In the genomic region with DNA sequence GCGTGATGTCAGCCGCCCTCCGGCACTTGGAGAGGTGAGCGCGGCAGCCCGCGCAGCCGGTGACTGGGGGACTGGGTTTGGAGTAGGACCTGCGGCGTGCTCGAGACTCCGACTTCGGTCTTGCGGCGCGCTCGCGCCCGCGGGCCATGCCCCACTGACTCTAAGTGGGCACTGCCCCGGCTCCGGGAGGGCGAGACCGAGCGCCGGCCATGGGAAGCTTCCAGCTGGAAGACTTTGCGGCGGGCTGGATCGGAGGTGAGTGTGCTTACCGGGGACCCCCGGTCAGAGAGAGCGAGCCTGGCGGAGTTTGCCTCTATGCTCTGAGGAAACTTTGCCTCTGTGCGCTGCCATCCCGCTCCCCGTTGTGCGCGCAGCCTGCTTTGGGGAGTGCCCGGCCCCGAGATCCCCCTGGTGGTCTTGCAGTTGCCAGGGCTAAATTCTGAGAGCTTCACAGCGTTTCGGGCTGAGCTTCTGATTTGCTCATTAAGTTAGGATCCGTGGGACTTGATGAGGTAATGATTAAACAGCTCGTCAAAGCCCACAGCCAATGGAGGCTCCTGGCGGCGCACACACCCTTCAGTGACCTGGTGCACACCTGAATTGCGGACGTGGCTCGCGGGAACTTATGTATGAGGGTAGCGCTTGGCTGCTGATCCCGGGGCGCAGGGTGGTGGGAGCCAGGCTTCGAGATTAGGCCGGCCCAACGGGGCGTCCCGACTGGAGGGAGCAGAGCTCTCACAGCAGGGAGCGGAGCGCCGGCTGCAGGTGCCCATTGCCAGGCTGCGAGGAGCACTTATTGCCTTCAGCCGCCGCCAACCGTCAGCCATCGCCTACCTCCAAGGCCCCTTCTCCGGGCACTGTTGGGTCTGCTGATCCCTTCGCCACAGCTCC, we compare ENCODE assay signal across 1 cellular context.
A peak's percentile ranks its signal among the peaks of the same experiment; 100 is the strongest.
TF ChIP-seq lines count a peak whose summit lies in the region.

A gene with protein sequence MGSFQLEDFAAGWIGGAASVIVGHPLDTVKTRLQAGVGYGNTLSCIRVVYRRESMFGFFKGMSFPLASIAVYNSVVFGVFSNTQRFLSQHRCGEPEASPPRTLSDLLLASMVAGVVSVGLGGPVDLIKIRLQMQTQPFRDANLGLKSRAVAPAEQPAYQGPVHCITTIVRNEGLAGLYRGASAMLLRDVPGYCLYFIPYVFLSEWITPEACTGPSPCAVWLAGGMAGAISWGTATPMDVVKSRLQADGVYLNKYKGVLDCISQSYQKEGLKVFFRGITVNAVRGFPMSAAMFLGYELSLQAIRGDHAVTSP (plus strand): TSS at position 25 of the 891 bp plus-strand sequence. CDS start 185 bp downstream, at position 210.

TF ChIP-seq in WTC11, 78 proteins besides CTCF, POLR2A, EP300 and RAD21 (continued from another document):
- TF ChIP-seq HMGXB4 (CRISPR knock-in tag; IDR thresholded peaks at IDR 0.05) (peak; percentile 84), CBFB (CRISPR knock-in tag; IDR thresholded peaks at IDR 0.05; ENCODE audit: low read depth) (no peak), ZNF671 (CRISPR knock-in tag; IDR thresholded peaks at IDR 0.05) (no peak), TEAD1 (CRISPR knock-in tag; IDR thresholded peaks at IDR 0.05) (no peak), ZNF416 (CRISPR knock-in tag; IDR thresholded peaks at IDR 0.05) (no peak)
- TF ChIP-seq, protein P1, sequence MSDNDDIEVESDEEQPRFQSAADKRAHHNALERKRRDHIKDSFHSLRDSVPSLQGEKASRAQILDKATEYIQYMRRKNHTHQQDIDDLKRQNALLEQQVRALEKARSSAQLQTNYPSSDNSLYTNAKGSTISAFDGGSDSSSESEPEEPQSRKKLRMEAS (CRISPR knock-in tag; IDR thresholded peaks at IDR 0.05), result peak; percentile 72
